In the genomic region with DNA sequence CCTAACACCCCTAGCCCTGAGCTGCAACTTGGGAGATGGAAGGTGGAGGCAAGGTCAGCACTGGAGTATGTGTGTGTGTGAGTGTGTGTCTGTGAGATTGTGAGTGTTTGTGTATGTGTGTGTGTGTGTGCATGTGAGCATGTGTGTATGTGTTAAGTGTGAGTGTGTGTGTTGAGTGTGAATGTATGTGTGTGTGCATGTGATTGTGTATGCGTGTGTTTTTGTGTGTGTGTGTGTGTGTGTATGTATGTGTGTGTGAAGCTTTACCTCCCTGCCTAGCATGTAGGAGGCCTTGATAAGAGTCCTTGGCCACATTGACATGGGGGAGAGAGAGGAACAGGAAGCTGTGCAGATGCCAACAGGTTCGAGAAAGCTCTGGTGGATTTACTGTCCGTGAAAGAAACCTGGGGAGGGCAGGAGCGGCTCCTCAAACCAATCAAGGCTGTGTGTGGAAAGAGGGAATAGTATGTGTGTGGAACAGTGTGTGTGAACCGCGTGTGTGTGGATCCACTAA, we compare ENCODE assay signal across 1 cellular context.
TF ChIP-seq lines count a peak whose summit lies in the region.

No MANE protein-coding gene starts in this region.

TF ChIP-seq in H1, 55 proteins besides CTCF, POLR2A, EP300 and RAD21:
- TF ChIP-seq SUZ12 (IDR thresholded peaks at IDR 0.05; ENCODE audit: low read length) (no peak), SRF (IDR thresholded peaks at IDR 0.05; ENCODE audit: low read depth, low read length) (no peak), SP4 (IDR thresholded peaks at IDR 0.05; ENCODE audit: low read length) (no peak), GTF2F1 (IDR thresholded peaks at IDR 0.05; ENCODE audit: borderline replicate concordance, low read depth, low read length) (no peak), SP2 (IDR thresholded peaks at IDR 0.05; ENCODE audit: low read length) (no peak), CBX8 (IDR thresholded peaks at IDR 0.05; ENCODE audit: borderline replicate concordance, low read depth, low read length) (no peak), SIRT6 (IDR thresholded peaks at IDR 0.05; ENCODE audit: low read length) (no peak), TEAD4 (IDR thresholded peaks at IDR 0.05; ENCODE audit: low read depth, low read length) (no peak), PHF8 (conservative IDR thresholded peaks at IDR 0.05; ENCODE audit: low read depth, low read length) (no peak), POU5F1 (IDR thresholded peaks at IDR 0.05; ENCODE audit: low read depth, low read length) (no peak), HDAC2 (IDR thresholded peaks at IDR 0.05; ENCODE audit: borderline replicate concordance in 1 of 2, low read depth in 2 of 2, low read length in 2 of 2) (no peak), CBX5 (IDR thresholded peaks at IDR 0.05; ENCODE audit: low read depth, low read length) (no peak), CEBPB (IDR thresholded peaks at IDR 0.05; ENCODE audit: low read depth, low read length) (no peak), RFX5 (IDR thresholded peaks at IDR 0.05; ENCODE audit: borderline replicate concordance, low read depth, low read length) (no peak), TCF12 (IDR thresholded peaks at IDR 0.05; ENCODE audit: low read depth, low read length) (no peak)
- TF ChIP-seq, protein P1, sequence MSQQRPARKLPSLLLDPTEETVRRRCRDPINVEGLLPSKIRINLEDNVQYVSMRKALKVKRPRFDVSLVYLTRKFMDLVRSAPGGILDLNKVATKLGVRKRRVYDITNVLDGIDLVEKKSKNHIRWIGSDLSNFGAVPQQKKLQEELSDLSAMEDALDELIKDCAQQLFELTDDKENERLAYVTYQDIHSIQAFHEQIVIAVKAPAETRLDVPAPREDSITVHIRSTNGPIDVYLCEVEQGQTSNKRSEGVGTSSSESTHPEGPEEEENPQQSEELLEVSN (IDR thresholded peaks at IDR 0.05), result no peak
